In genomic region chr15:41832208-41832607, GRCh38 we compare ENCODE assay signal across 30 cellular contexts. TPM values are rescaled to one million over a fixed set of nuclear protein-coding genes. Genes with fewer than 3 reads are reported as not detected.
DNase-seq lines count a peak whose midpoint lies in the region; ATAC-seq, FAIRE-seq and TF ChIP-seq lines count a peak whose summit lies in the region.
"Had no signal": no experiment of that assay in that cellular context is flagged by ENCODE, and none has a peak within 500 bp of the region (broad histone marks: within the 10 kb centered on the region; RNA-seq: fewer than 3 reads in every experiment).

No MANE protein-coding gene starts in this region.

- no peak overlapping the region for H2BK15ac ChIP-seq in IMR-90 (ENCODE audit: low read depth, low read length)

- H3K4me2 ChIP-seq in IMR-90 (ENCODE audit: low read depth, low read length) = no peak overlapping the region

- intact Hi-C loops in IMR-90 (cut with micrococcal nuclease) = no loop called here
- intact Hi-C loops in prostate gland (cut with DNase I) = no loop called here

- no peak overlapping the region for H3K18ac ChIP-seq in IMR-90 (ENCODE audit: low read depth, low read length)

- in situ Hi-C loops in IMR-90 (cut with MboI; ENCODE audit: low sequenced_read_pairs) = no loop called here

- WGBS in IMR-90 (ENCODE audit: extremely low coverage in 2 of 2, insufficient read length in 1 of 2), 2 experiments = 96% methylated on average over 7 of the region's 10 CpGs; no CpG with 5 or more reads in 1 of the 2 experiments
- WGBS in prostate gland = 82% methylated on average over 10 of the region's 10 CpGs

- H3K23ac ChIP-seq in IMR-90 (ENCODE audit: low read depth, low read length) = no peak overlapping the region

- peaks cover 10% of the 10 kb centered on the region for H4K20me1 ChIP-seq in IMR-90 (ENCODE audit: insufficient read depth, low read length)

- CTCF ChIA-PET in IMR-90 (lab: Yijun Ruan, JAX) = no interaction called here

- H3K79me1 ChIP-seq in IMR-90 (ENCODE audit: low read depth in 1 of 2, low read length in 2 of 2) = peaks cover 17 to 33% of the 10 kb centered on the region in 2 experiments

- no peak overlapping the region for H2AK5ac ChIP-seq in IMR-90 (ENCODE audit: low read depth, low read length)

- peaks cover 0 to 2% (median 0%) of the 10 kb centered on the region in 7 donors for H3K9me3 Mint-ChIP-seq in CD4-positive, CD25-positive, alpha-beta regulatory T cell
- no peaks in the 10 kb centered on the region for H3K9me3 Mint-ChIP-seq in activated T-helper 17 cell treated with anti-CD3 and anti-CD28 coated beads, Interleukin-2, amount 50 U/mL, for 72 hours
- no peaks in the 10 kb centered on the region for H3K9me3 Mint-ChIP-seq in mesothelial cell of epicardium
- H3K9me3 Mint-ChIP-seq: activated naive CD4-positive, alpha-beta T cell treated with anti-CD3 and anti-CD28 coated beads, Interleukin-2, amount 50 U/mL, for 24 hours; memory B cell; T-cell had no signal

- H3K56ac ChIP-seq in IMR-90 (ENCODE audit: extremely low read depth, insufficient read depth, low read length) = no peak overlapping the region

- H3K27me3 Mint-ChIP-seq in CD4-positive, CD25-positive, alpha-beta regulatory T cell = peaks cover 5% of the 10 kb centered on the region
- no peaks in the 10 kb centered on the region for H3K27me3 Mint-ChIP-seq in activated T-helper 17 cell treated with anti-CD3 and anti-CD28 coated beads, Interleukin-2, amount 50 U/mL, for 72 hours
- H3K27me3 Mint-ChIP-seq in mesothelial cell of epicardium (ENCODE audit: low read depth) = no peaks in the 10 kb centered on the region
- H3K27me3 Mint-ChIP-seq: activated naive CD4-positive, alpha-beta T cell treated with anti-CD3 and anti-CD28 coated beads, Interleukin-2, amount 50 U/mL, for 24 hours; memory B cell; T-cell had no signal

- H4K8ac ChIP-seq in IMR-90 (ENCODE audit: low read depth in 2 of 2, low read length in 2 of 2) = no peak overlapping the region

- H3K9ac ChIP-seq in IMR-90 (ENCODE audit: low read depth, low read length) = no peak overlapping the region

- no peaks in the 10 kb centered on the region for H3K9me3 ChIP-seq in CD4-positive, CD25-positive, alpha-beta regulatory T cell (ENCODE audit: control insufficient read depth in 2 of 2, low read length in 2 of 2)
- no peaks in the 10 kb centered on the region for H3K9me3 ChIP-seq in IMR-90 (ENCODE audit: control insufficient read depth, insufficient read depth, low read length)
- no peaks in the 10 kb centered on the region for H3K9me3 ChIP-seq in prostate gland
- H3K9me3 ChIP-seq: BE2C, Caco-2, HAP-1, spleen, testis, uterus had no signal

- FAIRE-seq in frontal cortex (lab: Jason Lieb, UNC) = no peak
- FAIRE-seq: endothelial cell of umbilical vein, G401.6, TTC549 had no signal

- H3K36me3 ChIP-seq in CD4-positive, CD25-positive, alpha-beta regulatory T cell (ENCODE audit: control insufficient read depth, insufficient read depth, low read length) = peaks cover 7% of the 10 kb centered on the region
- H3K36me3 ChIP-seq in IMR-90 (ENCODE audit: control insufficient read depth, insufficient read depth, low read length) = peaks cover 3% of the 10 kb centered on the region
- no peaks in the 10 kb centered on the region for H3K36me3 ChIP-seq in prostate gland
- H3K36me3 ChIP-seq: BE2C, HAP-1, uterus had no signal

- no peak for ATAC-seq in CD4-positive, CD25-positive, alpha-beta regulatory T cell (ENCODE audit: low read depth in 2 of 2)
- no peak for ATAC-seq in IMR-90 (ENCODE audit: low read depth)
- ATAC-seq in activated T-helper 17 cell treated with anti-CD3 and anti-CD28 coated beads, Interleukin-2, amount 50 U/mL, for 72 hours (replicated peaks) = no peak
- ATAC-seq: right cardiac atrium, T-cell had no signal

- H4K91ac ChIP-seq in IMR-90 (ENCODE audit: insufficient read depth, low read depth, low read length) = no peak overlapping the region

- H3K4me3 Mint-ChIP-seq in CD4-positive, CD25-positive, alpha-beta regulatory T cell = peak overlapping the region in 2 of 4 donors; percentile 17 to 37
- H3K4me3 Mint-ChIP-seq in activated T-helper 17 cell treated with anti-CD3 and anti-CD28 coated beads, Interleukin-2, amount 50 U/mL, for 72 hours = peak overlapping the region; percentile 49
- no peak overlapping the region for H3K4me3 Mint-ChIP-seq in mesothelial cell of epicardium
- H3K4me3 Mint-ChIP-seq: activated naive CD4-positive, alpha-beta T cell treated with anti-CD3 and anti-CD28 coated beads, Interleukin-2, amount 50 U/mL, for 24 hours; memory B cell had no signal

- peaks cover 11% of the 10 kb centered on the region; the same call in 1 of the 2 replicates for H3K9me1 ChIP-seq in IMR-90 (ENCODE audit: insufficient read depth, low read length)

- no peak for TF ChIP-seq RAD21 in IMR-90 (IDR thresholded peaks at IDR 0.05; ENCODE audit: low read length)

- no peak for TF ChIP-seq CTCF in IMR-90 (conservative IDR thresholded peaks at IDR 0.05; ENCODE audit: low read depth, low read length)
- no peak for TF ChIP-seq CTCF in prostate gland (IDR thresholded peaks at IDR 0.05)
- TF ChIP-seq CTCF in mesothelial cell of epicardium (IDR thresholded peaks at IDR 0.05; ENCODE audit: unreplicated experiment) = no peak

- H2AK9ac ChIP-seq in IMR-90 (replicated peaks; ENCODE audit: low read depth, low read length, poor library complexity) = no peak overlapping the region

- peaks cover 9 to 70% (median 41%) of the 10 kb centered on the region in 4 donors for H3K4me1 Mint-ChIP-seq in CD4-positive, CD25-positive, alpha-beta regulatory T cell
- peaks cover 36% of the 10 kb centered on the region for H3K4me1 Mint-ChIP-seq in activated T-helper 17 cell treated with anti-CD3 and anti-CD28 coated beads, Interleukin-2, amount 50 U/mL, for 72 hours
- peaks cover 25% of the 10 kb centered on the region for H3K4me1 Mint-ChIP-seq in mesothelial cell of epicardium

- DNase-seq in CD4-positive, CD25-positive, alpha-beta regulatory T cell = no peak
- DNase-seq in IMR-90 (no peak), prostate gland (ENCODE audit: low spot score) (no peak), frontal cortex (ENCODE audit: low spot score in 2 of 2) (no peak), DMS 273 treated with DMSO at 0.1 percent for 48 hours (lab: John Stamatoyannopoulos, UW) (no peak), mesothelial cell of epicardium (ENCODE audit: low spot score in 2 of 2, unreplicated experiment in 2 of 2) (no peak)
- DNase-seq: activated CD4-positive, alpha-beta T cell treated with anti-CD3 and anti-CD28 coated beads for 1 hour; BE2C; Caco-2; DMS79; Kasumi-1; MV-4-11; NCI-H1436 treated with DMSO at 0.1 percent for 48 hours; NCI-H748 treated with DMSO at 0.1 percent for 48 hours; RPMI8226; spleen; stimulated activated CD4-positive, alpha-beta T cell treated with anti-CD3 and anti-CD28 coated beads, Interleukin-2, amount 100 ng/mL, for 24 hours; stimulated activated naive CD8-positive, alpha-beta T cell treated with anti-CD3 and anti-CD28 coated beads, Interleukin-15, Interleukin-2, amounts not matched to agents 100 U/mL and 50 U/mL, for 24 hours; testis; uterus had no signal

- TF ChIP-seq POLR2A in IMR-90 (IDR thresholded peaks at IDR 0.05; ENCODE audit: low read depth, low read length) = no peak
- no peak for TF ChIP-seq POLR2A in prostate gland (IDR thresholded peaks at IDR 0.05)

- peaks cover 52% of the 10 kb centered on the region for H3K4me1 ChIP-seq in CD4-positive, CD25-positive, alpha-beta regulatory T cell (ENCODE audit: control insufficient read depth, insufficient read depth, low read length, poor library complexity, severe bottlenecking)
- H3K4me1 ChIP-seq in IMR-90 (ENCODE audit: control insufficient read depth, insufficient read depth, low read length) = peaks cover 2% of the 10 kb centered on the region; the same call in 1 of the 2 replicates
- H3K4me1 ChIP-seq in prostate gland (replicated peaks) = peaks cover 10% of the 10 kb centered on the region
- H3K4me1 ChIP-seq: BE2C, Caco-2 had no signal

- POLR2A ChIA-PET in IMR-90 (lab: Charles Lee; ENCODE audit: unreplicated experiment) = no interaction called here

- no peak overlapping the region for H2BK5ac ChIP-seq in IMR-90 (ENCODE audit: low read depth, low read length, poor library complexity, severe bottlenecking)

- H3K27me3 ChIP-seq in CD4-positive, CD25-positive, alpha-beta regulatory T cell (ENCODE audit: control insufficient read depth, insufficient read depth, low read length) = no peaks in the 10 kb centered on the region
- no peaks in the 10 kb centered on the region for H3K27me3 ChIP-seq in IMR-90 (ENCODE audit: control insufficient read depth, insufficient read depth, low read length)
- H3K27me3 ChIP-seq in prostate gland (replicated peaks; ENCODE audit: insufficient read depth) = no peaks in the 10 kb centered on the region
- H3K27me3 ChIP-seq: BE2C, spleen, testis, uterus had no signal

- H3K4me3 ChIP-seq in CD4-positive, CD25-positive, alpha-beta regulatory T cell (ENCODE audit: low read depth, low read length) = no peak overlapping the region
- H3K4me3 ChIP-seq in IMR-90 (ENCODE audit: insufficient read depth, low read depth, low read length) = no peak overlapping the region
- H3K4me3 ChIP-seq in prostate gland = no peak overlapping the region
- H3K4me3 ChIP-seq: HAP-1, spleen, testis, uterus had no signal

- no peak overlapping the region for H2BK20ac ChIP-seq in IMR-90 (ENCODE audit: low read depth, low read length)

- peaks cover 22% of the 10 kb centered on the region for H3K36me3 Mint-ChIP-seq in CD4-positive, CD25-positive, alpha-beta regulatory T cell
- no peaks in the 10 kb centered on the region for H3K36me3 Mint-ChIP-seq in activated T-helper 17 cell treated with anti-CD3 and anti-CD28 coated beads, Interleukin-2, amount 50 U/mL, for 72 hours (ENCODE audit: low read depth)
- H3K36me3 Mint-ChIP-seq in mesothelial cell of epicardium = peaks cover 3% of the 10 kb centered on the region

- no peak overlapping the region for H3K14ac ChIP-seq in IMR-90 (replicated peaks; ENCODE audit: low read depth, low read length)

- no peak overlapping the region for H2AFZ ChIP-seq in IMR-90 (replicated peaks; ENCODE audit: low read length, poor library complexity)

- H3K4ac ChIP-seq in IMR-90 (ENCODE audit: low read depth, low read length) = no peak overlapping the region

- H4K5ac ChIP-seq in IMR-90 (ENCODE audit: low read depth, low read length) = no peak overlapping the region

- dilution Hi-C loops in IMR-90 (cut with HindIII; ENCODE audit: low sequenced_read_pairs, unreplicated experiment) = no loop called here

- no peak overlapping the region for H2BK120ac ChIP-seq in IMR-90 (ENCODE audit: low read depth, low read length)

- H3K27ac ChIP-seq in CD4-positive, CD25-positive, alpha-beta regulatory T cell (ENCODE audit: insufficient read depth, low read length, poor library complexity, severe bottlenecking) = no peak overlapping the region
- H3K27ac ChIP-seq in IMR-90 (ENCODE audit: insufficient read depth, low read length) (no peak overlapping the region), prostate gland (peak overlapping the region; percentile 35 to 43)
- H3K27ac ChIP-seq: HL-60, spleen, testis, uterus had no signal

- no TSS peak for BruUV-seq in IMR-90 (replicated peaks; lab: Mats Ljungman, UMichigan)

- H3K27ac Mint-ChIP-seq in CD4-positive, CD25-positive, alpha-beta regulatory T cell = peak overlapping the region in 2 of 3 donors; percentile 7 to 45
- no peak overlapping the region for H3K27ac Mint-ChIP-seq in activated T-helper 17 cell treated with anti-CD3 and anti-CD28 coated beads, Interleukin-2, amount 50 U/mL, for 72 hours
- H3K27ac Mint-ChIP-seq in mesothelial cell of epicardium = no peak overlapping the region
- H3K27ac Mint-ChIP-seq: memory B cell had no signal

RNA-seq across cellular contexts. Expression of gene JMJD7, which starts 4.3 kb away (rescaled TPM):
- total RNA-seq in CD4-positive, CD25-positive, alpha-beta regulatory T cell = 42.2 TPM
- 10 to 100 TPM; 17.0 to 26.1 (median 24.5) TPM for polyA plus RNA-seq in CD4-positive, CD25-positive, alpha-beta regulatory T cell
- 3.6 and 5.0 TPM in 2 replicates for total RNA-seq in IMR-90 (2012; rRNA removed)
- polyA plus RNA-seq in IMR-90 (2012; rRNA removed) = 6.3 and 8.1 TPM in 2 replicates
- 7.9 and 8.2 TPM in 2 replicates for polyA plus RNA-seq in IMR-90 (2012; cell fraction: cytosol; rRNA removed)
- 12.6 and 22.4 TPM in 2 replicates for polyA plus RNA-seq in IMR-90 (2012; cell fraction: nucleus; rRNA removed; ENCODE audit: low replicate concordance)
- 10 to 100 TPM; 12.0 to 16.6 TPM for total RNA-seq in activated T-helper 17 cell treated with anti-CD3 and anti-CD28 coated beads, Interleukin-2, amount 50 U/mL, for 72 hours
- 10 to 100 TPM; 20.7 to 56.6 TPM for total RNA-seq in prostate gland
- 0.82 TPM for total RNA-seq in frontal cortex
- total RNA-seq in mesothelial cell of epicardium = 25.9 to 27.6 TPM (median 26.7 TPM) in 3 replicates

RNA-seq across cellular contexts. Expression of gene PLA2G4B, which starts 6.4 kb away (rescaled TPM):
- 30.1 TPM for total RNA-seq in CD4-positive, CD25-positive, alpha-beta regulatory T cell
- 1 to 10 TPM in 2 of 4 donors, under 1 TPM in 2; 0.42 to 3.4 (median 1.4) TPM for polyA plus RNA-seq in CD4-positive, CD25-positive, alpha-beta regulatory T cell
- total RNA-seq in IMR-90 (2012; rRNA removed) = under 0.01 and 0.18 TPM in 2 replicates
- polyA plus RNA-seq in IMR-90 (2012; rRNA removed) = 3.1 and 5.8 TPM in 2 replicates
- 0.90 and 1.6 TPM in 2 replicates for polyA plus RNA-seq in IMR-90 (2012; cell fraction: cytosol; rRNA removed)
- 31.6 and 69.2 TPM in 2 replicates for polyA plus RNA-seq in IMR-90 (2012; cell fraction: nucleus; rRNA removed; ENCODE audit: low replicate concordance)
- 1 to 10 TPM; 2.7 to 8.3 TPM for total RNA-seq in activated T-helper 17 cell treated with anti-CD3 and anti-CD28 coated beads, Interleukin-2, amount 50 U/mL, for 72 hours
- 1 to 10 TPM; 1.5 to 7.6 TPM for total RNA-seq in prostate gland
- 2.4 TPM for total RNA-seq in frontal cortex
- 10.6 to 11.4 TPM (median 11.2 TPM) in 3 replicates for total RNA-seq in mesothelial cell of epicardium

RNA-seq across cellular contexts. Expression of gene MAPKBP1, which starts 57.9 kb away (rescaled TPM):
- 40.4 TPM for total RNA-seq in CD4-positive, CD25-positive, alpha-beta regulatory T cell
- polyA plus RNA-seq in CD4-positive, CD25-positive, alpha-beta regulatory T cell = 1 to 10 TPM; 1.9 to 3.1 (median 2.6) TPM
- total RNA-seq in IMR-90 (2012; rRNA removed) (10.3 and 12.5 TPM in 2 replicates), prostate gland (10 to 100 TPM; 17.4 to 62.8 TPM), frontal cortex (31.4 TPM), mesothelial cell of epicardium (38.9 to 42.6 TPM (median 40.8 TPM) in 3 replicates)
- 14.7 and 15.3 TPM in 2 replicates for polyA plus RNA-seq in IMR-90 (2012; rRNA removed)
- polyA plus RNA-seq in IMR-90 (2012; cell fraction: cytosol; rRNA removed) = 4.8 and 6.1 TPM in 2 replicates
- 40.6 and 67.6 TPM in 2 replicates for polyA plus RNA-seq in IMR-90 (2012; cell fraction: nucleus; rRNA removed; ENCODE audit: low replicate concordance)
- 10 to 100 TPM; 33.7 to 45.5 TPM for total RNA-seq in activated T-helper 17 cell treated with anti-CD3 and anti-CD28 coated beads, Interleukin-2, amount 50 U/mL, for 72 hours

Comparison
In these comparisons a context has a peak if more than half of its experiments do, and no peak if none do; other contexts are left out.
1. H3K27ac ChIP-seq: peak in prostate gland (2 of 2); none in CD4-positive, CD25-positive, alpha-beta regulatory T cell (single experiment) and IMR-90 (single experiment).
2. H3K27ac Mint-ChIP-seq: peak in CD4-positive, CD25-positive, alpha-beta regulatory T cell (2 of 3); none in activated T-helper 17 cell treated with anti-CD3 and anti-CD28 coated beads, Interleukin-2, amount 50 U/mL, for 72 hours (single experiment) and mesothelial cell of epicardium (single experiment).